2 cellular contexts compared by ENCODE assay signal in the genomic region with DNA sequence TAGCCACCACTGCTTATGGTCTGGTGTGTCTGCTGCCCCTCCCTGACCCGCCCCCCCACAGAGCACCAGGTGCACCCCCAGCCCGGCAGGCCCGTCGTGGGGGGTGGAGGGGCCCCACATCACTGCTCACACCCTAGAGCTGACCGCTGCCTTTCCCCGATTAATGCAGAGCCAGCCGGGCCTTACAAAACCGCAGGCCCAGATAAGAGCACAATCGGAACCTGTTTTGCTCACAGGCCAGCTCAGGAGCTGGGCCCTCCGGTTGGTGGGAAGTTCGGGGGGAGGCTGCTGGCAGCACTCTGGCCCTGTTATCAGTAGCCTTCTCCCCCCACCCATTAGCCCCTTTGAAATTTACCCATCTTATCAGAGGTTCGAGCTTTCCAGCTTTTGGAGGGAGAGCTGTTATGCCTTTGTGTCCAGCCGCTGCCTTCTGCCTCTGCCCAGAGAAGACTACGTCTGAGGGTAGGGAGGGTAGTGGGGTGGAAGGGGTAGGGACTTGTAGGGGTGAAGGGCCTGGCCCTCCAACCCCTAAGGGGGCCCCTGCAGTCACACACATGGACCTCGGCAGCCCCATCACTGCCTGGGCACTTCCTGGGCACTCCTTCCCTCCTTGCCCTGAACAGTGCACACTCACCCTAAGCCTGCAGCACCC.
A peak's percentile ranks its signal among the peaks of the same experiment; 100 is the strongest.
TF ChIP-seq lines count a peak whose summit lies in the region.

No MANE protein-coding gene starts in this region.

TF ChIP-seq in HepG2, 621 proteins besides CTCF, POLR2A, EP300 and RAD21 (continued from another document):
- TF ChIP-seq, protein P1, sequence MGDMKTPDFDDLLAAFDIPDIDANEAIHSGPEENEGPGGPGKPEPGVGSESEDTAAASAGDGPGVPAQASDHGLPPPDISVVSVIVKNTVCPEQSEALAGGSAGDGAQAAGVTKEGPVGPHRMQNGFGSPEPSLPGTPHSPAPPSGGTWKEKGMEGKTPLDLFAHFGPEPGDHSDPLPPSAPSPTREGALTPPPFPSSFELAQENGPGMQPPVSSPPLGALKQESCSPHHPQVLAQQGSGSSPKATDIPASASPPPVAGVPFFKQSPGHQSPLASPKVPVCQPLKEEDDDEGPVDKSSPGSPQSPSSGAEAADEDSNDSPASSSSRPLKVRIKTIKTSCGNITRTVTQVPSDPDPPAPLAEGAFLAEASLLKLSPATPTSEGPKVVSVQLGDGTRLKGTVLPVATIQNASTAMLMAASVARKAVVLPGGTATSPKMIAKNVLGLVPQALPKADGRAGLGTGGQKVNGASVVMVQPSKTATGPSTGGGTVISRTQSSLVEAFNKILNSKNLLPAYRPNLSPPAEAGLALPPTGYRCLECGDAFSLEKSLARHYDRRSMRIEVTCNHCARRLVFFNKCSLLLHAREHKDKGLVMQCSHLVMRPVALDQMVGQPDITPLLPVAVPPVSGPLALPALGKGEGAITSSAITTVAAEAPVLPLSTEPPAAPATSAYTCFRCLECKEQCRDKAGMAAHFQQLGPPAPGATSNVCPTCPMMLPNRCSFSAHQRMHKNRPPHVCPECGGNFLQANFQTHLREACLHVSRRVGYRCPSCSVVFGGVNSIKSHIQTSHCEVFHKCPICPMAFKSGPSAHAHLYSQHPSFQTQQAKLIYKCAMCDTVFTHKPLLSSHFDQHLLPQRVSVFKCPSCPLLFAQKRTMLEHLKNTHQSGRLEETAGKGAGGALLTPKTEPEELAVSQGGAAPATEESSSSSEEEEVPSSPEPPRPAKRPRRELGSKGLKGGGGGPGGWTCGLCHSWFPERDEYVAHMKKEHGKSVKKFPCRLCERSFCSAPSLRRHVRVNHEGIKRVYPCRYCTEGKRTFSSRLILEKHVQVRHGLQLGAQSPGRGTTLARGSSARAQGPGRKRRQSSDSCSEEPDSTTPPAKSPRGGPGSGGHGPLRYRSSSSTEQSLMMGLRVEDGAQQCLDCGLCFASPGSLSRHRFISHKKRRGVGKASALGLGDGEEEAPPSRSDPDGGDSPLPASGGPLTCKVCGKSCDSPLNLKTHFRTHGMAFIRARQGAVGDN (CRISPR knock-in tag; IDR thresholded peaks at IDR 0.05): peak; percentile 11; the same call in 1 of the 2 replicates
- TF ChIP-seq CBX5 (CRISPR knock-in tag; IDR thresholded peaks at IDR 0.05; ENCODE audit: borderline replicate concordance): no peak
- no peak for TF ChIP-seq ZNF460 (CRISPR knock-in tag; IDR thresholded peaks at IDR 0.05; ENCODE audit: borderline replicate concordance)
- no peak for TF ChIP-seq MZF1 (CRISPR knock-in tag; IDR thresholded peaks at IDR 0.05; ENCODE audit: borderline replicate concordance)
- TF ChIP-seq ZBTB8A (CRISPR knock-in tag; IDR thresholded peaks at IDR 0.05; ENCODE audit: borderline replicate concordance, low read depth): no peak
- TF ChIP-seq, protein P2, sequence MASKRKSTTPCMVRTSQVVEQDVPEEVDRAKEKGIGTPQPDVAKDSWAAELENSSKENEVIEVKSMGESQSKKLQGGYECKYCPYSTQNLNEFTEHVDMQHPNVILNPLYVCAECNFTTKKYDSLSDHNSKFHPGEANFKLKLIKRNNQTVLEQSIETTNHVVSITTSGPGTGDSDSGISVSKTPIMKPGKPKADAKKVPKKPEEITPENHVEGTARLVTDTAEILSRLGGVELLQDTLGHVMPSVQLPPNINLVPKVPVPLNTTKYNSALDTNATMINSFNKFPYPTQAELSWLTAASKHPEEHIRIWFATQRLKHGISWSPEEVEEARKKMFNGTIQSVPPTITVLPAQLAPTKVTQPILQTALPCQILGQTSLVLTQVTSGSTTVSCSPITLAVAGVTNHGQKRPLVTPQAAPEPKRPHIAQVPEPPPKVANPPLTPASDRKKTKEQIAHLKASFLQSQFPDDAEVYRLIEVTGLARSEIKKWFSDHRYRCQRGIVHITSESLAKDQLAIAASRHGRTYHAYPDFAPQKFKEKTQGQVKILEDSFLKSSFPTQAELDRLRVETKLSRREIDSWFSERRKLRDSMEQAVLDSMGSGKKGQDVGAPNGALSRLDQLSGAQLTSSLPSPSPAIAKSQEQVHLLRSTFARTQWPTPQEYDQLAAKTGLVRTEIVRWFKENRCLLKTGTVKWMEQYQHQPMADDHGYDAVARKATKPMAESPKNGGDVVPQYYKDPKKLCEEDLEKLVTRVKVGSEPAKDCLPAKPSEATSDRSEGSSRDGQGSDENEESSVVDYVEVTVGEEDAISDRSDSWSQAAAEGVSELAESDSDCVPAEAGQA (IDR thresholded peaks at IDR 0.05; ENCODE audit: low read depth): no peak
- TF ChIP-seq, protein P2 (CRISPR knock-in tag; IDR thresholded peaks at IDR 0.05; ENCODE audit: borderline replicate concordance): no peak
- TF ChIP-seq ZNF543 (CRISPR knock-in tag; IDR thresholded peaks at IDR 0.05): no peak
- no peak for TF ChIP-seq KAT8 (CRISPR knock-in tag; IDR thresholded peaks at IDR 0.05)
- no peak for TF ChIP-seq ZNF550 (CRISPR knock-in tag; IDR thresholded peaks at IDR 0.05; ENCODE audit: borderline replicate concordance)
- TF ChIP-seq, protein P3, sequence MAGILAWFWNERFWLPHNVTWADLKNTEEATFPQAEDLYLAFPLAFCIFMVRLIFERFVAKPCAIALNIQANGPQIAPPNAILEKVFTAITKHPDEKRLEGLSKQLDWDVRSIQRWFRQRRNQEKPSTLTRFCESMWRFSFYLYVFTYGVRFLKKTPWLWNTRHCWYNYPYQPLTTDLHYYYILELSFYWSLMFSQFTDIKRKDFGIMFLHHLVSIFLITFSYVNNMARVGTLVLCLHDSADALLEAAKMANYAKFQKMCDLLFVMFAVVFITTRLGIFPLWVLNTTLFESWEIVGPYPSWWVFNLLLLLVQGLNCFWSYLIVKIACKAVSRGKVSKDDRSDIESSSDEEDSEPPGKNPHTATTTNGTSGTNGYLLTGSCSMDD (CRISPR knock-in tag; IDR thresholded peaks at IDR 0.05): no peak
- TF ChIP-seq, protein P4, sequence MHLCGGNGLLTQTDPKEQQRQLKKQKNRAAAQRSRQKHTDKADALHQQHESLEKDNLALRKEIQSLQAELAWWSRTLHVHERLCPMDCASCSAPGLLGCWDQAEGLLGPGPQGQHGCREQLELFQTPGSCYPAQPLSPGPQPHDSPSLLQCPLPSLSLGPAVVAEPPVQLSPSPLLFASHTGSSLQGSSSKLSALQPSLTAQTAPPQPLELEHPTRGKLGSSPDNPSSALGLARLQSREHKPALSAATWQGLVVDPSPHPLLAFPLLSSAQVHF (CRISPR knock-in tag; IDR thresholded peaks at IDR 0.05): no peak
- TF ChIP-seq MTF2 (CRISPR knock-in tag; IDR thresholded peaks at IDR 0.05; ENCODE audit: borderline replicate concordance): no peak

TF ChIP-seq in K562, 482 proteins besides CTCF, POLR2A, EP300 and RAD21 (continued from another document and continues in another):
- TF ChIP-seq, protein P5, sequence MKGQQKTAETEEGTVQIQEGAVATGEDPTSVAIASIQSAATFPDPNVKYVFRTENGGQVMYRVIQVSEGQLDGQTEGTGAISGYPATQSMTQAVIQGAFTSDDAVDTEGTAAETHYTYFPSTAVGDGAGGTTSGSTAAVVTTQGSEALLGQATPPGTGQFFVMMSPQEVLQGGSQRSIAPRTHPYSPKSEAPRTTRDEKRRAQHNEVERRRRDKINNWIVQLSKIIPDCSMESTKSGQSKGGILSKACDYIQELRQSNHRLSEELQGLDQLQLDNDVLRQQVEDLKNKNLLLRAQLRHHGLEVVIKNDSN (CRISPR knock-in tag; IDR thresholded peaks at IDR 0.05): no peak
- TF ChIP-seq ZKSCAN1 (IDR thresholded peaks at IDR 0.05; ENCODE audit: low read depth, low read length) (no peak), CC2D1A (IDR thresholded peaks at IDR 0.05) (peak; percentile 73; the same call in 1 of the 2 replicates), HSF4 (CRISPR knock-in tag; IDR thresholded peaks at IDR 0.05; ENCODE audit: borderline replicate concordance) (no peak), MYNN (IDR thresholded peaks at IDR 0.05) (peak; percentile 62; the same call in 1 of the 2 replicates), MYNN (CRISPR knock-in tag; IDR thresholded peaks at IDR 0.05) (no peak), HNRNPL (IDR thresholded peaks at IDR 0.05; ENCODE audit: low read depth, low read length) (peak; percentile 91), CBX1 (IDR thresholded peaks at IDR 0.05; ENCODE audit: low read depth) (peak; percentile 81), PCBP1 (IDR thresholded peaks at IDR 0.05; ENCODE audit: low read depth, low read length, poor library complexity, severe bottlenecking) (peak; percentile 50), PML (IDR thresholded peaks at IDR 0.05; ENCODE audit: low read length) (peak; percentile 77), CREM (IDR thresholded peaks at IDR 0.05; ENCODE audit: low read depth) (peak; percentile 83), ATF7 (IDR thresholded peaks at IDR 0.05) (peak; percentile 55), MTF1 (CRISPR knock-in tag; IDR thresholded peaks at IDR 0.05; ENCODE audit: borderline replicate concordance) (no peak), E2F3 (CRISPR knock-in tag; IDR thresholded peaks at IDR 0.05) (no peak), TCF7 (IDR thresholded peaks at IDR 0.05; ENCODE audit: borderline replicate concordance) (no peak; the same call in 1 of the 2 replicates)
- TF ChIP-seq, protein P6, sequence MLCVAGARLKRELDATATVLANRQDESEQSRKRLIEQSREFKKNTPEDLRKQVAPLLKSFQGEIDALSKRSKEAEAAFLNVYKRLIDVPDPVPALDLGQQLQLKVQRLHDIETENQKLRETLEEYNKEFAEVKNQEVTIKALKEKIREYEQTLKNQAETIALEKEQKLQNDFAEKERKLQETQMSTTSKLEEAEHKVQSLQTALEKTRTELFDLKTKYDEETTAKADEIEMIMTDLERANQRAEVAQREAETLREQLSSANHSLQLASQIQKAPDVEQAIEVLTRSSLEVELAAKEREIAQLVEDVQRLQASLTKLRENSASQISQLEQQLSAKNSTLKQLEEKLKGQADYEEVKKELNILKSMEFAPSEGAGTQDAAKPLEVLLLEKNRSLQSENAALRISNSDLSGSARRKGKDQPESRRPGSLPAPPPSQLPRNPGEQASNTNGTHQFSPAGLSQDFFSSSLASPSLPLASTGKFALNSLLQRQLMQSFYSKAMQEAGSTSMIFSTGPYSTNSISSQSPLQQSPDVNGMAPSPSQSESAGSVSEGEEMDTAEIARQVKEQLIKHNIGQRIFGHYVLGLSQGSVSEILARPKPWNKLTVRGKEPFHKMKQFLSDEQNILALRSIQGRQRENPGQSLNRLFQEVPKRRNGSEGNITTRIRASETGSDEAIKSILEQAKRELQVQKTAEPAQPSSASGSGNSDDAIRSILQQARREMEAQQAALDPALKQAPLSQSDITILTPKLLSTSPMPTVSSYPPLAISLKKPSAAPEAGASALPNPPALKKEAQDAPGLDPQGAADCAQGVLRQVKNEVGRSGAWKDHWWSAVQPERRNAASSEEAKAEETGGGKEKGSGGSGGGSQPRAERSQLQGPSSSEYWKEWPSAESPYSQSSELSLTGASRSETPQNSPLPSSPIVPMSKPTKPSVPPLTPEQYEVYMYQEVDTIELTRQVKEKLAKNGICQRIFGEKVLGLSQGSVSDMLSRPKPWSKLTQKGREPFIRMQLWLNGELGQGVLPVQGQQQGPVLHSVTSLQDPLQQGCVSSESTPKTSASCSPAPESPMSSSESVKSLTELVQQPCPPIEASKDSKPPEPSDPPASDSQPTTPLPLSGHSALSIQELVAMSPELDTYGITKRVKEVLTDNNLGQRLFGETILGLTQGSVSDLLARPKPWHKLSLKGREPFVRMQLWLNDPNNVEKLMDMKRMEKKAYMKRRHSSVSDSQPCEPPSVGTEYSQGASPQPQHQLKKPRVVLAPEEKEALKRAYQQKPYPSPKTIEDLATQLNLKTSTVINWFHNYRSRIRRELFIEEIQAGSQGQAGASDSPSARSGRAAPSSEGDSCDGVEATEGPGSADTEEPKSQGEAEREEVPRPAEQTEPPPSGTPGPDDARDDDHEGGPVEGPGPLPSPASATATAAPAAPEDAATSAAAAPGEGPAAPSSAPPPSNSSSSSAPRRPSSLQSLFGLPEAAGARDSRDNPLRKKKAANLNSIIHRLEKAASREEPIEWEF (CRISPR knock-in tag; IDR thresholded peaks at IDR 0.05): peak; percentile 67
- TF ChIP-seq, protein P7, sequence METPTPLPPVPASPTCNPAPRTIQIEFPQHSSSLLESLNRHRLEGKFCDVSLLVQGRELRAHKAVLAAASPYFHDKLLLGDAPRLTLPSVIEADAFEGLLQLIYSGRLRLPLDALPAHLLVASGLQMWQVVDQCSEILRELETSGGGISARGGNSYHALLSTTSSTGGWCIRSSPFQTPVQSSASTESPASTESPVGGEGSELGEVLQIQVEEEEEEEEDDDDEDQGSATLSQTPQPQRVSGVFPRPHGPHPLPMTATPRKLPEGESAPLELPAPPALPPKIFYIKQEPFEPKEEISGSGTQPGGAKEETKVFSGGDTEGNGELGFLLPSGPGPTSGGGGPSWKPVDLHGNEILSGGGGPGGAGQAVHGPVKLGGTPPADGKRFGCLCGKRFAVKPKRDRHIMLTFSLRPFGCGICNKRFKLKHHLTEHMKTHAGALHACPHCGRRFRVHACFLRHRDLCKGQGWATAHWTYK (CRISPR knock-in tag; IDR thresholded peaks at IDR 0.05): 0 out of 2 replicates have a peak, but pooled peaks have one; percentile 69
- TF ChIP-seq, protein P8, sequence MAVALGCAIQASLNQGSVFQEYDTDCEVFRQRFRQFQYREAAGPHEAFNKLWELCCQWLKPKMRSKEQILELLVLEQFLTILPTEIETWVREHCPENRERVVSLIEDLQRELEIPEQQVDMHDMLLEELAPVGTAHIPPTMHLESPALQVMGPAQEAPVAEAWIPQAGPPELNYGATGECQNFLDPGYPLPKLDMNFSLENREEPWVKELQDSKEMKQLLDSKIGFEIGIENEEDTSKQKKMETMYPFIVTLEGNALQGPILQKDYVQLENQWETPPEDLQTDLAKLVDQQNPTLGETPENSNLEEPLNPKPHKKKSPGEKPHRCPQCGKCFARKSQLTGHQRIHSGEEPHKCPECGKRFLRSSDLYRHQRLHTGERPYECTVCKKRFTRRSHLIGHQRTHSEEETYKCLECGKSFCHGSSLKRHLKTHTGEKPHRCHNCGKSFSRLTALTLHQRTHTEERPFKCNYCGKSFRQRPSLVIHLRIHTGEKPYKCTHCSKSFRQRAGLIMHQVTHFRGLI (CRISPR knock-in tag; IDR thresholded peaks at IDR 0.05): no peak
- TF ChIP-seq, protein P9, sequence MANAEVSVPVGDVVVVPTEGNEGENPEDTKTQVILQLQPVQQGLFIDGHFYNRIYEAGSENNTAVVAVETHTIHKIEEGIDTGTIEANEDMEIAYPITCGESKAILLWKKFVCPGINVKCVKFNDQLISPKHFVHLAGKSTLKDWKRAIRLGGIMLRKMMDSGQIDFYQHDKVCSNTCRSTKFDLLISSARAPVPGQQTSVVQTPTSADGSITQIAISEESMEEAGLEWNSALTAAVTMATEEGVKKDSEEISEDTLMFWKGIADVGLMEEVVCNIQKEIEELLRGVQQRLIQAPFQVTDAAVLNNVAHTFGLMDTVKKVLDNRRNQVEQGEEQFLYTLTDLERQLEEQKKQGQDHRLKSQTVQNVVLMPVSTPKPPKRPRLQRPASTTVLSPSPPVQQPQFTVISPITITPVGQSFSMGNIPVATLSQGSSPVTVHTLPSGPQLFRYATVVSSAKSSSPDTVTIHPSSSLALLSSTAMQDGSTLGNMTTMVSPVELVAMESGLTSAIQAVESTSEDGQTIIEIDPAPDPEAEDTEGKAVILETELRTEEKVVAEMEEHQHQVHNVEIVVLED (CRISPR knock-in tag; IDR thresholded peaks at IDR 0.05): 0 out of 2 replicates have a peak, but pooled peaks have one; percentile 6
